ENCODE assay signal across 12 cellular contexts in genomic region chr2:55011741-55012574, GRCh38. TPM values are rescaled to one million over a fixed set of nuclear protein-coding genes. Genes with fewer than 3 reads are reported as not detected.
DNase-seq lines count a peak whose midpoint lies in the region; ATAC-seq, FAIRE-seq and TF ChIP-seq lines count a peak whose summit lies in the region.
"Had no signal": no experiment of that assay in that cellular context is flagged by ENCODE, and none has a peak within 500 bp of the region (broad histone marks: within the 10 kb centered on the region; RNA-seq: fewer than 3 reads in every experiment).

No MANE protein-coding gene starts in this region.

- H3K27me3 ChIP-seq in astrocyte (ENCODE audit: insufficient read depth, low read length) = no peaks in the 10 kb centered on the region
- H3K27me3 ChIP-seq in subcutaneous abdominal adipose tissue (ENCODE audit: control insufficient read depth in 5 of 5, insufficient read depth in 4 of 5, low read length in 5 of 5) = no peaks in the 10 kb centered on the region

- TF ChIP-seq CTCF in HFFc6 (IDR thresholded peaks at IDR 0.05) (no peak), astrocyte (IDR thresholded peaks at IDR 0.05; ENCODE audit: insufficient read depth, low read depth, low read length) (no peak)

- H3K27ac ChIP-seq in astrocyte (ENCODE audit: low read depth, low read length) = no peak overlapping the region
- peak overlapping the region; percentile 79 for H3K27ac ChIP-seq in subcutaneous abdominal adipose tissue (ENCODE audit: low read depth, low read length)

- no peak overlapping the region for H2AFZ ChIP-seq in astrocyte (ENCODE audit: low read depth, low read length)

- H3K9me3 Mint-ChIP-seq in HFFc6 (no peaks in the 10 kb centered on the region), astrocyte (ENCODE audit: unreplicated experiment) (no peaks in the 10 kb centered on the region)
- H3K9me3 Mint-ChIP-seq: activated naive CD4-positive, alpha-beta T cell treated with anti-CD3 and anti-CD28 coated beads, Interleukin-2, amount 50 U/mL, for 24 hours had no signal

- H3K9me3 ChIP-seq in astrocyte (ENCODE audit: insufficient read depth, low read depth, low read length) (no peaks in the 10 kb centered on the region), subcutaneous abdominal adipose tissue (ENCODE audit: control insufficient read depth in 5 of 5, low read length in 5 of 5) (no peaks in the 10 kb centered on the region)

- peak overlapping the region; percentile 85 for H3K4me3 Mint-ChIP-seq in HFFc6
- no peak overlapping the region for H3K4me3 Mint-ChIP-seq in astrocyte (ENCODE audit: unreplicated experiment)
- H3K4me3 Mint-ChIP-seq: activated naive CD4-positive, alpha-beta T cell treated with anti-CD3 and anti-CD28 coated beads, Interleukin-2, amount 50 U/mL, for 24 hours had no signal

- peak overlapping the region; percentile 36 for H3K4me2 ChIP-seq in astrocyte (ENCODE audit: low read length)

- peaks cover 96% of the 10 kb centered on the region for H3K4me1 Mint-ChIP-seq in HFFc6 (ENCODE audit: low read depth)
- H3K4me1 Mint-ChIP-seq in astrocyte (ENCODE audit: low read depth, unreplicated experiment) = peaks cover 69% of the 10 kb centered on the region

- no peak for FAIRE-seq in astrocyte (lab: Jason Lieb, UNC)

- peaks cover 99% of the 10 kb centered on the region for H4K20me1 ChIP-seq in astrocyte (ENCODE audit: insufficient read depth, low read length)

- H3K79me2 ChIP-seq in astrocyte (ENCODE audit: insufficient read depth, low read length) = peaks cover 100% of the 10 kb centered on the region

- peaks cover 8% of the 10 kb centered on the region; the same call in 1 of the 2 replicates for H3K36me3 Mint-ChIP-seq in HFFc6 (ENCODE audit: low read depth)
- peaks cover 2% of the 10 kb centered on the region for H3K36me3 Mint-ChIP-seq in astrocyte (ENCODE audit: low read depth, unreplicated experiment)

- H3K27ac Mint-ChIP-seq in HFFc6 (peak overlapping the region; percentile 77), astrocyte (ENCODE audit: unreplicated experiment) (peak overlapping the region; percentile 83)
- H3K27ac Mint-ChIP-seq: activated naive CD4-positive, alpha-beta T cell treated with anti-CD3 and anti-CD28 coated beads, Interleukin-2, amount 50 U/mL, for 24 hours had no signal

- DNase-seq in HFFc6 (no peak), astrocyte (ENCODE audit: low read depth) (no peak), left kidney (ENCODE audit: low read depth, low spot score) (peak; percentile 48), NCI-H2029 treated with DMSO at 0.1 percent for 48 hours (lab: John Stamatoyannopoulos, UW) (no peak), NCI-H748 treated with DMSO at 0.1 percent for 48 hours (lab: John Stamatoyannopoulos, UW) (no peak)
- DNase-seq: NCI-H2107, T-helper 2 cell, trophoblast cell had no signal

- H3K27me3 Mint-ChIP-seq in HFFc6 (ENCODE audit: insufficient read depth) = no peaks in the 10 kb centered on the region; the same call in 1 of the 2 replicates
- no peaks in the 10 kb centered on the region for H3K27me3 Mint-ChIP-seq in astrocyte (ENCODE audit: low read depth, unreplicated experiment)
- H3K27me3 Mint-ChIP-seq: activated naive CD4-positive, alpha-beta T cell treated with anti-CD3 and anti-CD28 coated beads, Interleukin-2, amount 50 U/mL, for 24 hours had no signal

- no peaks in the 10 kb centered on the region for H3K36me3 ChIP-seq in astrocyte (ENCODE audit: insufficient read depth, low read length)
- H3K36me3 ChIP-seq in subcutaneous abdominal adipose tissue (ENCODE audit: control insufficient read depth in 5 of 5, insufficient read depth in 5 of 5, low read length in 5 of 5) = no peaks in the 10 kb centered on the region

- H3K4me1 ChIP-seq in astrocyte (ENCODE audit: insufficient read depth, low read length) = peaks cover 46% of the 10 kb centered on the region
- H3K4me1 ChIP-seq in subcutaneous abdominal adipose tissue (ENCODE audit: control insufficient read depth in 5 of 5, insufficient read depth in 5 of 5, low read length in 5 of 5) = peaks cover 6 to 89% (median 79%) of the 10 kb centered on the region in 5 donors

- no peak for ATAC-seq in HG02763 (IDR thresholded peaks at IDR 0.05; ENCODE audit: unreplicated experiment)
- ATAC-seq in HG03457 (IDR thresholded peaks at IDR 0.05; ENCODE audit: unreplicated experiment) = no peak

- H3K9ac ChIP-seq in astrocyte (ENCODE audit: low read length) (no peak overlapping the region), subcutaneous abdominal adipose tissue (ENCODE audit: low read length in 5 of 5) (peak overlapping the region in 3 of 5 donors; percentile 19 to 72 (median 56))

- no peak overlapping the region for H3K4me3 ChIP-seq in astrocyte (ENCODE audit: insufficient read depth, low read depth, low read length)
- H3K4me3 ChIP-seq in subcutaneous abdominal adipose tissue (ENCODE audit: low read depth in 1 of 5, low read length in 5 of 5) = peak overlapping the region in 1 of 5 donors; percentile 20

RNA-seq across cellular contexts. Expression of gene RTN4, which starts 38.3 kb away (rescaled TPM):
- 1,000 to 10,000 TPM in 1 of 6 experiments, 100 to 1,000 TPM in 5; 820 to 1,001 (median 831) TPM for total RNA-seq in HFFc6 (2021; fragmentation: NEBNext Ultra II Directional; extraction: Animal tissue kit (Norgen Biotek cat#: 25700))
- 509 and 541 TPM in 2 replicates for total RNA-seq in astrocyte
